15 cellular contexts compared by ENCODE assay signal in genomic region chr7:19296617-19297016, GRCh38.
DNase-seq lines count a peak whose midpoint lies in the region; ATAC-seq lines count a peak whose summit lies in the region.
"Had no signal": no experiment of that assay in that cellular context is flagged by ENCODE, and none has a peak within 500 bp of the region (broad histone marks: within the 10 kb centered on the region; RNA-seq: fewer than 3 reads in every experiment).

No MANE protein-coding gene starts in this region.

- no peak overlapping the region for H3K4ac ChIP-seq in mesendoderm (ENCODE audit: low read depth, low read length)

- no peak overlapping the region for H3K18ac ChIP-seq in mesendoderm (ENCODE audit: low read length)

- H4K8ac ChIP-seq in mesendoderm (ENCODE audit: low read depth, low read length), result no peak overlapping the region

- WGBS in mesendoderm (ENCODE audit: extremely low coverage, insufficient coverage, low lambda C conversion rate), result no CpG with 5 or more reads among the region's 2 CpGs

- DNase-seq in NCI-H2171 treated with DMSO at 0.1 percent for 48 hours (lab: John Stamatoyannopoulos, UW), result peak; percentile 77
- DNase-seq in mesendoderm, result no peak
- DNase-seq in activated T-cell treated with anti-CD3 and anti-CD28 coated beads, Interleukin-2, amount 50 U/mL, for 1 hour, result no peak
- no peak for DNase-seq in COLO829 (ENCODE audit: low spot score)
- DNase-seq in NCI-H526 (lab: John Stamatoyannopoulos, UW), result no peak
- DNase-seq: 8988T; AML-193; CD8-positive, alpha-beta memory T cell; DMS79 treated with DMSO at 0.1 percent for 48 hours; EL had no signal

- no peak overlapping the region for H3K9ac ChIP-seq in mesendoderm (ENCODE audit: low read length)
- H3K9ac ChIP-seq: BLaER1 had no signal

- no peak overlapping the region for H3K27ac ChIP-seq in mesendoderm (ENCODE audit: low read depth, low read length)
- H3K27ac ChIP-seq: BLaER1 had no signal

- no peaks in the 10 kb centered on the region for H3K79me1 ChIP-seq in mesendoderm (ENCODE audit: low read length)

- H2BK120ac ChIP-seq in mesendoderm (ENCODE audit: low read depth, low read length), result no peak overlapping the region

- H2BK5ac ChIP-seq in mesendoderm (ENCODE audit: low read length), result no peak overlapping the region

- ATAC-seq in GM18868 (IDR thresholded peaks at IDR 0.05; ENCODE audit: unreplicated experiment), result peak; percentile 53
- ATAC-seq in HG02642 (IDR thresholded peaks at IDR 0.05; ENCODE audit: poor library complexity, unreplicated experiment), result peak; percentile 46
- ATAC-seq: HCT116, HepG2 had no signal

- no peaks in the 10 kb centered on the region for H3K27me3 ChIP-seq in mesendoderm (ENCODE audit: insufficient read depth, low read length, poor library complexity)
- H3K27me3 ChIP-seq: BLaER1 had no signal

- no peak overlapping the region for H4K5ac ChIP-seq in mesendoderm (ENCODE audit: low read length)

- H3K56ac ChIP-seq in mesendoderm (ENCODE audit: low read length), result no peak overlapping the region

- no peaks in the 10 kb centered on the region for H3K36me3 ChIP-seq in mesendoderm (ENCODE audit: control insufficient read depth, insufficient read depth, low read length)
- H3K36me3 ChIP-seq: BLaER1 had no signal

- H3K4me1 ChIP-seq in mesendoderm (ENCODE audit: control insufficient read depth, low read depth, low read length), result no peaks in the 10 kb centered on the region
- H3K4me1 ChIP-seq: BLaER1 had no signal

- H2AK5ac ChIP-seq in mesendoderm (ENCODE audit: low read length), result no peak overlapping the region

- H3K4me2 ChIP-seq in mesendoderm (ENCODE audit: low read length), result no peak overlapping the region
- H3K4me2 ChIP-seq: BLaER1 had no signal

- no peak overlapping the region for H2BK15ac ChIP-seq in mesendoderm (replicated peaks; ENCODE audit: low read depth)

- no peak overlapping the region for H3K4me3 ChIP-seq in mesendoderm (ENCODE audit: low read length)
- H3K4me3 ChIP-seq: BLaER1 had no signal

- no peaks in the 10 kb centered on the region for H3K79me2 ChIP-seq in mesendoderm (ENCODE audit: control insufficient read depth, insufficient read depth, low read length)

- H3K23ac ChIP-seq in mesendoderm (ENCODE audit: low read length), result peak overlapping the region; percentile 34
